Comparison of ENCODE assay signal across 14 cellular contexts in the genomic region with DNA sequence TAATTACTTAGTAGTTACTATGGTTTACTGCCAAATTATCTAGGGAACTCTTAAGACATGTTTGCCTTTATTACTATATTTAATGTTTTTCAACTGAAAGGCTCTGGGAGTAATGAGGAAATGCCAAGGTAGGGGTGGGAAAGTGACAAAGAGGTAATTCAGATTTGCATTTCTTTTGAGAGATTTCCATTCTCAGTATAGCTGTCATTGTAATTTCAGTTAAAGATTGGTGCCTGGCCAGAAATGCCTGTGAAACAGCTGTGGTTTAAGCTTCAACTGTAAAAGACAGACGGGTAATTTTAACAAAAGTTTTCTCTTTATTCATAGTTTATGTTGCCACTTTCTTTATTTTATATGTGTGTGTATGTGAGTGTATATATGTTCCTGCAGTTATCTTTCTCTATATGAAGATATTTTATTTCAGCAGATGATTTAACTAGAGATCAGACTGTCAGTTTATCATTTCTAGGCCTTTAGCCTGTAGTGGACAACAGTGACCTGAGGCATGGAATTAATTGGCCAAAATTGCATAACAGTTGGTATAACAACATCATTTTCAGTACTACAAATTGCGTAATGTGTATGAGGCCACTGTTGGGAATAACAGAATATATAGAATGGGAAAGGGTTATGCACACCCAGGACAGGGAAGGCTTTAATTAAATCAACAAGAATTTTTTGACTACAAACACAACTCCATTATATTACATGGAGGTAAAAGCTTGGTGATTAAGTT.
DNase-seq lines count a peak whose midpoint lies in the region; ATAC-seq and TF ChIP-seq lines count a peak whose summit lies in the region.
"Had no signal": no experiment of that assay in that cellular context is flagged by ENCODE, and none has a peak within 500 bp of the region (broad histone marks: within the 10 kb centered on the region; RNA-seq: fewer than 3 reads in every experiment).

No MANE protein-coding gene starts in this region.

- H3K36me3 Mint-ChIP-seq in endodermal cell (ENCODE audit: low read depth): no peaks in the 10 kb centered on the region

- no peak overlapping the region for H3K9ac ChIP-seq in endodermal cell (ENCODE audit: extremely low read depth, low read length, poor library complexity, severe bottlenecking)

- peak overlapping the region; percentile 4 for H3K27ac ChIP-seq in endodermal cell (ENCODE audit: low read depth, low read length)

- intact Hi-C loops in head of caudate nucleus (cut with DNase I): no loop called here

- 88% methylated on average over 1 of the region's 2 CpGs; no CpG with 5 or more reads in 1 of the 2 experiments for WGBS in endodermal cell (ENCODE audit: insufficient coverage in 1 of 2, insufficient read length in 1 of 2), 2 experiments

- peaks cover 4% of the 10 kb centered on the region for H3K4me1 ChIP-seq in endodermal cell (ENCODE audit: control insufficient read depth, insufficient read depth, low read length)

- H3K4me1 Mint-ChIP-seq in endodermal cell: peaks cover 14% of the 10 kb centered on the region
- H3K4me1 Mint-ChIP-seq: activated naive CD4-positive, alpha-beta T cell treated with anti-CD3 and anti-CD28 coated beads, Interleukin-2, amount 10 ng/mL, durations not matched to agents 7 days and 5 days had no signal

- no peaks in the 10 kb centered on the region for H3K36me3 ChIP-seq in endodermal cell (ENCODE audit: control insufficient read depth, insufficient read depth, low read length)

- H3K4me3 Mint-ChIP-seq in endodermal cell: no peak overlapping the region
- H3K4me3 Mint-ChIP-seq: activated naive CD4-positive, alpha-beta T cell treated with anti-CD3 and anti-CD28 coated beads, Interleukin-2, amount 10 ng/mL, durations not matched to agents 7 days and 5 days had no signal

- no peak overlapping the region for H3K27ac Mint-ChIP-seq in endodermal cell
- H3K27ac Mint-ChIP-seq: activated naive CD4-positive, alpha-beta T cell treated with anti-CD3 and anti-CD28 coated beads, Interleukin-2, amount 10 ng/mL, durations not matched to agents 7 days and 5 days had no signal

- peak; percentile 67 for ATAC-seq in GM19351 (IDR thresholded peaks at IDR 0.05; ENCODE audit: unreplicated experiment)
- ATAC-seq in HG03060 (IDR thresholded peaks at IDR 0.05; ENCODE audit: low read depth, unreplicated experiment): peak; percentile 65
- ATAC-seq in HG02571 (IDR thresholded peaks at IDR 0.05; ENCODE audit: unreplicated experiment): no peak
- ATAC-seq: activated CD4-positive, CD25-positive, alpha-beta regulatory T cell treated with anti-CD3 and anti-CD28 coated beads, Interleukin-2, amount 50 U/mL, for 24 hours had no signal

- no peak overlapping the region for H3K4me3 ChIP-seq in endodermal cell (ENCODE audit: low read length)
- H3K4me3 ChIP-seq: skin epidermis had no signal

- no peaks in the 10 kb centered on the region for H3K27me3 Mint-ChIP-seq in endodermal cell (ENCODE audit: insufficient read depth)
- H3K27me3 Mint-ChIP-seq: activated naive CD4-positive, alpha-beta T cell treated with anti-CD3 and anti-CD28 coated beads, Interleukin-2, amount 10 ng/mL, durations not matched to agents 7 days and 5 days had no signal

- H3K9me3 Mint-ChIP-seq in endodermal cell: no peaks in the 10 kb centered on the region
- H3K9me3 Mint-ChIP-seq: activated naive CD4-positive, alpha-beta T cell treated with anti-CD3 and anti-CD28 coated beads, Interleukin-2, amount 10 ng/mL, durations not matched to agents 7 days and 5 days had no signal

- DNase-seq in AG08395 (ENCODE audit: low spot score) (peak; percentile 32), endodermal cell (no peak), head of caudate nucleus (no peak), ureter (ENCODE audit: low spot score) (no peak)
- no peak for DNase-seq in activated naive CD4-positive, alpha-beta T cell (lab: John Stamatoyannopoulos, UW)
- DNase-seq: activated naive CD4-positive, alpha-beta T cell treated with anti-CD3 and anti-CD28 coated beads, Interleukin-2, amount 10 ng/mL, durations not matched to agents 7 days and 5 days; cortex of kidney; NCI-H187; Right ventricle myocardium superior had no signal

- no peaks in the 10 kb centered on the region for H3K27me3 ChIP-seq in endodermal cell (ENCODE audit: control insufficient read depth, insufficient read depth, low read length, poor library complexity, severe bottlenecking)

- no peak for TF ChIP-seq CTCF in endodermal cell (conservative IDR thresholded peaks at IDR 0.05)

- no peaks in the 10 kb centered on the region for H3K9me3 ChIP-seq in endodermal cell (ENCODE audit: control insufficient read depth, low read length)
